Comparison of ENCODE assay signal across 29 cellular contexts in the genomic region with DNA sequence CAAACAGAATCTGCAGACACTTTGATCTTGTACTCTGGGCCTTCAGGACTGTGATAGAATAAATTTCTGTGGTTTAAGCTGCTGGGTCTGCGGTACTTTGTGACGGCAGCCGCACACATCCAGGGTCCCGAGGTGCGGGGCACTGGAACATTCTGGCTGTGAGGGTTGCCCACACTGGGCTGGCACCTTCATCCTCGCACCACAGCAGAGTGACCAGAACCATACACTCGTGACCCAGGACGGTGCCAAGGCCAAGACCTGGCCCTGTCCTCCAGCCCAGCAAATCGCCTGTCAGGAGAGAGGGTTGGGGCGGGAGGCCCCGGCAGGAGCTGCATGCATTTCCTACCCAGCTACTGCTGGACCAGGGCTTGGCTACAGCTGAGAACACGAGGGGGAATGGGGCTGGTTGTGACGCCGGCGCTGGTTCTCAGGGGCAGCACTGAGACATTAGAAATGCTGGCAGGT. TPM values are rescaled to one million over a fixed set of nuclear protein-coding genes. Genes with fewer than 3 reads are reported as not detected.
DNase-seq lines count a peak whose midpoint lies in the region; ATAC-seq and TF ChIP-seq lines count a peak whose summit lies in the region.
"Had no signal": no experiment of that assay in that cellular context is flagged by ENCODE, and none has a peak within 500 bp of the region (broad histone marks: within the 10 kb centered on the region; RNA-seq: fewer than 3 reads in every experiment).

No MANE protein-coding gene starts in this region.

- TF ChIP-seq POLR2A in Peyer's patch (IDR thresholded peaks at IDR 0.05) = no peak

- no peak overlapping the region for H3K4me3 ChIP-seq in Peyer's patch
- H3K4me3 ChIP-seq: adrenal gland; BLaER1 treated with 17β-estradiol and CSF1 and Interleukin-3, amounts not matched to agents 10 nM and 100 nM; dorsolateral prefrontal cortex; esophagus squamous epithelium; neural progenitor cell; sigmoid colon; SJSA1 had no signal

- TF ChIP-seq CTCF in Peyer's patch (IDR thresholded peaks at IDR 0.05) = no peak

- peaks cover 0 to 8% (median 4%) of the 10 kb centered on the region in 4 donors for H3K4me1 ChIP-seq in Peyer's patch
- H3K4me1 ChIP-seq: foreskin keratinocyte had no signal

- no peak overlapping the region for H3K27ac ChIP-seq in Peyer's patch
- H3K27ac ChIP-seq: adrenal gland; BLaER1 treated with 17β-estradiol and CSF1 and Interleukin-3, amounts not matched to agents 10 nM and 100 nM; dorsolateral prefrontal cortex; esophagus squamous epithelium; foreskin keratinocyte; neural progenitor cell; sigmoid colon; SJSA1 had no signal

- peaks cover 0 to 3% of the 10 kb centered on the region in 2 donors for H3K27me3 ChIP-seq in Peyer's patch
- H3K27me3 ChIP-seq: adrenal gland; BLaER1 treated with 17β-estradiol and CSF1 and Interleukin-3, amounts not matched to agents 10 nM and 100 nM; neural progenitor cell had no signal

- intact Hi-C loops in sciatic nerve (cut with DNase I) = no loop called here

- peak; percentile 2 for DNase-seq in Daoy (ENCODE audit: low read depth)
- DNase-seq in Peyer's patch = peak in 2 of 3 donors; percentile 31 to 33
- peak; percentile 42 for DNase-seq in left lobe of liver (ENCODE audit: low spot score)
- DNase-seq in sciatic nerve (ENCODE audit: low spot score) = peak; percentile 50
- DNase-seq in NCI-H1048 (lab: John Stamatoyannopoulos, UW) = no peak
- DNase-seq in amniotic stem cell (lab: John Stamatoyannopoulos, UW) = no peak
- DNase-seq: activated CD4-positive, alpha-beta T cell treated with anti-CD3 and anti-CD28 coated beads for 48 hours; activated T-cell treated with anti-CD3 and anti-CD28 coated beads, Interleukin-2, amount 50 U/mL, for 72 hours; cerebellar nuclear complex; DMS79 treated with DMSO at 0.1 percent for 48 hours; esophagus squamous epithelium; foreskin keratinocyte; GF-D8; GOT3; mesenchymal stem cell; NCI-H1092; NCI-H1694; NCI-H446; NCI-H748 treated with DMSO at 0.1 percent for 48 hours; stimulated activated CD4-positive, alpha-beta T cell treated with anti-CD3 and anti-CD28 coated beads, Interleukin-4, amount 100 ng/mL, for 24 hours; T1000 had no signal

- H3K36me3 ChIP-seq in Peyer's patch = no peaks in the 10 kb centered on the region
- H3K36me3 ChIP-seq: adrenal gland, esophagus squamous epithelium, neural progenitor cell, sigmoid colon, SJSA1 had no signal

- ATAC-seq in left lobe of liver (no peak), sciatic nerve (no peak), GM18511 (IDR thresholded peaks at IDR 0.05; ENCODE audit: unreplicated experiment) (no peak), GM18502 (IDR thresholded peaks at IDR 0.05; ENCODE audit: poor library complexity, unreplicated experiment) (no peak)
- ATAC-seq: activated T-cell treated with anti-CD3 and anti-CD28 coated beads, Interleukin-2, amount 50 U/mL, for 72 hours; foreskin keratinocyte had no signal

- no peaks in the 10 kb centered on the region for H3K9me3 ChIP-seq in Peyer's patch
- H3K9me3 ChIP-seq: adrenal gland, esophagus squamous epithelium, sigmoid colon, SJSA1 had no signal

RNA-seq across cellular contexts. Expression of a gene that starts 2.6 kb away (rescaled TPM):
- total RNA-seq in Daoy (2014; rRNA removed; shearing (Covaris generic)) = 0.34 TPM in 1 of 2 replicates, not detected in the other
- 1 to 10 TPM in 1 of 4 donors, under 1 TPM in 1, not detected in 2; 0.67 to 1.0 TPM for total RNA-seq in Peyer's patch
- total RNA-seq in left lobe of liver = 668 TPM
- total RNA-seq in sciatic nerve = 2.9 TPM
- total RNA-seq: esophagus squamous epithelium, foreskin keratinocyte, SJSA1 had no signal

RNA-seq across cellular contexts. Expression of a gene that starts 26.2 kb away (rescaled TPM):
- total RNA-seq in Daoy (2014; rRNA removed; shearing (Covaris generic)) = 3.9 and 8.7 TPM in 2 replicates
- 10 to 100 TPM in 1 of 4 donors, 1 to 10 TPM in 3; 1.1 to 13.2 (median 2.6) TPM for total RNA-seq in Peyer's patch
- total RNA-seq in left lobe of liver = 0.40 TPM
- total RNA-seq in sciatic nerve = 9.9 TPM

Comparison
In these comparisons a context has a peak if more than half of its experiments do, and no peak if none do; other contexts are left out.
1. DNase-seq: peak in Daoy (single experiment), Peyer's patch (2 of 3), left lobe of liver (single experiment) and sciatic nerve (single experiment); none in NCI-H1048 (single experiment) and amniotic stem cell (single experiment).
2. RNA of a gene that starts 2.6 kb away (total RNA-seq): 668 TPM in left lobe of liver (single experiment); 2.9 TPM in sciatic nerve (single experiment), 0.67 to 1.0 TPM in Peyer's patch and 0.34 TPM in Daoy; every median in the first group is over 100 times any median in the second.